Comparison of ENCODE assay signal across 22 cellular contexts in genomic region chr11:86693501-86693900, GRCh38.
"Had no signal": no experiment of that assay in that cellular context is flagged by ENCODE, and none has a peak within 500 bp of the region (broad histone marks: within the 10 kb centered on the region; RNA-seq: fewer than 3 reads in every experiment).

No MANE protein-coding gene starts in this region.

- H3K27ac ChIP-seq: body of pancreas, SJCRH30 had no signal

- DNase-seq: activated CD4-positive, alpha-beta T cell treated with anti-CD3 and anti-CD28 coated beads for 48 hours; activated CD4-positive, alpha-beta T cell treated with anti-CD3 and anti-CD28 coated beads, Interleukin-2, amount 50 U/mL, for 48 hours; activated CD8-positive, alpha-beta memory T cell treated with anti-CD3 and anti-CD28 coated beads, Interleukin-2, amount 10 ng/mL, durations not matched to agents 7 days and 5 days; activated effector memory CD4-positive, alpha-beta T cell treated with Interleukin-2 at 50 U/mL for 16 hours; activated naive CD4-positive, alpha-beta T cell; activated T-cell treated with anti-CD3 and anti-CD28 coated beads, Interleukin-2, amount 50 U/mL, for 24 hours; aorta; body of pancreas; central memory CD4-positive, alpha-beta T cell; MM.1S; NCI-H1105; NCI-H1436; NCI-H1694 treated with DMSO at 0.1 percent for 48 hours; NCI-H2029 treated with DMSO at 0.1 percent for 48 hours; NCI-H345; NCI-H510A; NCI-H526 treated with DMSO at 0.1 percent for 48 hours; NCI-H82; Right ventricle myocardium superior; RPMI8226; SJCRH30 had no signal

- H3K4me3 ChIP-seq: body of pancreas, SJCRH30 had no signal

- H3K36me3 ChIP-seq: SJCRH30 had no signal

- H3K9me3 ChIP-seq: body of pancreas, SJCRH30 had no signal

- ATAC-seq: activated CD4-positive, CD25-positive, alpha-beta regulatory T cell treated with anti-CD3 and anti-CD28 coated beads, Interleukin-2, amount 50 U/mL, for 24 hours; activated CD8-positive, alpha-beta memory T cell treated with anti-CD3 and anti-CD28 coated beads, Interleukin-2, amount 10 ng/mL, durations not matched to agents 7 days and 5 days; body of pancreas had no signal

- H3K27me3 ChIP-seq: body of pancreas, SJCRH30 had no signal
